ENCODE assay signal across 12 cellular contexts in genomic region chr1:177686929-177687328, GRCh38.
A peak's percentile ranks its signal among the peaks of the same experiment; 100 is the strongest.
DNase-seq lines count a peak whose midpoint lies in the region; ATAC-seq lines count a peak whose summit lies in the region.
"Had no signal": no experiment of that assay in that cellular context is flagged by ENCODE, and none has a peak within 500 bp of the region (broad histone marks: within the 10 kb centered on the region; RNA-seq: fewer than 3 reads in every experiment).

No MANE protein-coding gene starts in this region.

- no peaks in the 10 kb centered on the region for H3K4me1 ChIP-seq in ectodermal cell (ENCODE audit: control insufficient read depth, insufficient read depth, low read length)
- H3K4me1 ChIP-seq: BE2C, Caco-2, HAP-1 had no signal

- H3K9me3 ChIP-seq in ectodermal cell (ENCODE audit: control insufficient read depth, low read length) = no peaks in the 10 kb centered on the region
- H3K9me3 ChIP-seq: BE2C, Caco-2, HAP-1 had no signal

- ATAC-seq in HG03460 (IDR thresholded peaks at IDR 0.05; ENCODE audit: unreplicated experiment) = no peak

- H3K27ac ChIP-seq in ectodermal cell (ENCODE audit: insufficient read depth, low read depth, low read length, poor library complexity, severe bottlenecking) (peak overlapping the region; percentile 27), caudate nucleus (ENCODE audit: low read depth, low read length) (no peak overlapping the region)

- WGBS in ectodermal cell, 2 experiments = 57 to 69% methylated on average over 1 of the region's 1 CpG

- H3K27me3 ChIP-seq in ectodermal cell (ENCODE audit: control insufficient read depth, insufficient read depth, low read length, poor library complexity, severe bottlenecking) = no peaks in the 10 kb centered on the region
- H3K27me3 ChIP-seq: BE2C had no signal

- no peak overlapping the region for H3K4me3 ChIP-seq in ectodermal cell (ENCODE audit: insufficient read depth, low read depth, low read length)
- H3K4me3 ChIP-seq: HAP-1 had no signal

- DNase-seq in NCI-H1092 treated with DMSO at 0.1 percent for 48 hours (lab: John Stamatoyannopoulos, UW) (peak; percentile 23), NCI-H69 (lab: John Stamatoyannopoulos, UW) (peak; percentile 42), SIG-M5 treated with dmso at 0.1 percent for 504 hours (lab: John Stamatoyannopoulos, UW; ENCODE audit: unreplicated experiment) (no peak), caudate nucleus (lab: John Stamatoyannopoulos, UW) (no peak)
- DNase-seq: ACHN; BE2C; C1 segment of cervical spinal cord; Caco-2; CD4-positive, CD25-positive, alpha-beta regulatory T cell had no signal

- no peaks in the 10 kb centered on the region for H3K36me3 ChIP-seq in ectodermal cell (ENCODE audit: control insufficient read depth, insufficient read depth, low read length)
- H3K36me3 ChIP-seq: BE2C, HAP-1 had no signal

Comparison
In these comparisons a context has a peak if more than half of its experiments do, and no peak if none do; other contexts are left out.
1. DNase-seq: peak in NCI-H1092 treated with DMSO at 0.1 percent for 48 hours (single experiment) and NCI-H69 (single experiment); none in SIG-M5 treated with dmso at 0.1 percent for 504 hours (single experiment) and caudate nucleus (0 of 61).